ENCODE assay signal across 8 cellular contexts in genomic region chr22:24208012-24208749, GRCh38. TPM values are rescaled to one million over a fixed set of nuclear protein-coding genes. Genes with fewer than 3 reads are reported as not detected.
A peak's percentile ranks its signal among the peaks of the same experiment; 100 is the strongest.
DNase-seq lines count a peak whose midpoint lies in the region; ATAC-seq and TF ChIP-seq lines count a peak whose summit lies in the region.

No MANE protein-coding gene starts in this region.

- peaks cover 42% of the 10 kb centered on the region for H3K4me1 Mint-ChIP-seq in neural crest cell

- TF ChIP-seq POLR2A in HCT116 (IDR thresholded peaks at IDR 0.05; ENCODE audit: borderline replicate concordance, extremely low read depth, insufficient read depth, insufficient read length): no peak
- no peak for TF ChIP-seq POLR2A in esophagus muscularis mucosa (IDR thresholded peaks at IDR 0.05; ENCODE audit: low read depth)

- no peak overlapping the region for H3K4me3 Mint-ChIP-seq in neural crest cell

- no peak overlapping the region for H2AFZ ChIP-seq in HCT116 (ENCODE audit: low read depth, low read length, poor library complexity, severe bottlenecking)

- WGBS in esophagus muscularis mucosa: 3% methylated on average over 2 of the region's 2 CpGs

- H3K27ac ChIP-seq in HCT116 (ENCODE audit: low read depth, low read length): peak overlapping the region; percentile 100
- H3K27ac ChIP-seq in esophagus muscularis mucosa (replicated peaks in 1 of 4): peak overlapping the region; percentile 42 to 85 (median 79)

- peak overlapping the region; percentile 97 for H3K27ac Mint-ChIP-seq in neural crest cell (ENCODE audit: unreplicated experiment)

- peaks cover 3% of the 10 kb centered on the region for H3K27me3 Mint-ChIP-seq in neural crest cell (ENCODE audit: low read depth)

- TF ChIP-seq RAD21 in HCT116 (IDR thresholded peaks at IDR 0.05; ENCODE audit: low read depth): no peak

- H3K4me1 ChIP-seq in HCT116 (ENCODE audit: control insufficient read depth in 1 of 2, insufficient read depth in 2 of 2, low read length in 2 of 2) (peaks cover 71 to 82% of the 10 kb centered on the region in 2 experiments), esophagus muscularis mucosa (peaks cover 17 to 30% (median 23%) of the 10 kb centered on the region in 4 donors)

- H3K9ac ChIP-seq in HCT116 (ENCODE audit: low read length): peak overlapping the region; percentile 65

- H3K36me3 Mint-ChIP-seq in neural crest cell (ENCODE audit: low read depth): peaks cover 7% of the 10 kb centered on the region

- CTCF ChIA-PET in HCT116 (lab: Charles Lee): interaction anchor here (0.9 to 1.7 kb wide), 3 partner anchors 18 to 33 kb away, joined by 3 to 13 read pairs (median 3); no protein-coding TSS in a partner anchor

- no peak for TF ChIP-seq EP300 in esophagus muscularis mucosa (IDR thresholded peaks at IDR 0.05)

- RAD21 ChIA-PET in HCT116 (lab: Charles Lee; ENCODE audit: low non-redundant PET in 1 of 2, low total read pairs in 2 of 2, uncharacterized antibody in 2 of 2, unreplicated experiment in 2 of 2): no interaction called here

- H3K27me3 ChIP-seq in HCT116 (ENCODE audit: insufficient read depth, low read length) (no peaks in the 10 kb centered on the region), esophagus muscularis mucosa (no peaks in the 10 kb centered on the region)

- H3K4me3 ChIP-seq in HCT116 (replicated peaks in 1 of 2; ENCODE audit: low read depth in 1 of 2, low read length in 2 of 2) (peak overlapping the region in 1 of 2 experiments; percentile 26; a peak in 2 of 4 replicates), esophagus muscularis mucosa (no peak overlapping the region)

- peak overlapping the region; percentile 71 for H3K4me2 ChIP-seq in HCT116 (ENCODE audit: low read length)

- DNase-seq in HCT116 (ENCODE audit: low read depth, low spot score): peak; percentile 95
- peak; percentile 80 for DNase-seq in SKM-1 (lab: John Stamatoyannopoulos, UW; ENCODE audit: unreplicated experiment)
- DNase-seq in esophagus muscularis mucosa (ENCODE audit: extremely low spot score): no peak
- no peak for DNase-seq in neural crest cell (ENCODE audit: low read depth, low spot score)
- DNase-seq in NCI-H1694 (lab: John Stamatoyannopoulos, UW): no peak
- DNase-seq in central memory CD4-positive, alpha-beta T cell: no peak

- peaks cover 12% of the 10 kb centered on the region for H3K9me3 Mint-ChIP-seq in neural crest cell

- intact Hi-C loops in HCT116 (cut with micrococcal nuclease) (no loop called here), esophagus muscularis mucosa (cut with DNase I) (no loop called here)

- TF ChIP-seq CTCF in HCT116 (IDR thresholded peaks at IDR 0.05 in 2 of 3, conservative IDR thresholded peaks at IDR 0.05 in 1 of 3; ENCODE audit: borderline replicate concordance in 1 of 3, insufficient read depth in 1 of 3, low read depth in 2 of 3, low read length in 2 of 3) (no peak), esophagus muscularis mucosa (IDR thresholded peaks at IDR 0.05) (no peak), neural crest cell (conservative IDR thresholded peaks at IDR 0.05) (no peak)

- H3K79me2 ChIP-seq in HCT116 (ENCODE audit: insufficient read depth, low read length): no peaks in the 10 kb centered on the region

- no peaks in the 10 kb centered on the region for H3K9me3 ChIP-seq in HCT116 (ENCODE audit: control insufficient read depth in 1 of 2, insufficient read depth in 1 of 2, low read depth in 1 of 2, low read length in 2 of 2)
- peaks cover 0 to 6% (median 2%) of the 10 kb centered on the region in 4 donors for H3K9me3 ChIP-seq in esophagus muscularis mucosa

- H4K20me1 ChIP-seq in HCT116 (ENCODE audit: insufficient read depth): no peaks in the 10 kb centered on the region

- H3K36me3 ChIP-seq in HCT116 (ENCODE audit: control insufficient read depth in 1 of 2, insufficient read depth in 2 of 2, low read length in 2 of 2) (no peaks in the 10 kb centered on the region), esophagus muscularis mucosa (no peaks in the 10 kb centered on the region)

- peak; percentile 71 for ATAC-seq in HCT116
- ATAC-seq in activated CD4-positive, CD25-positive, alpha-beta regulatory T cell treated with anti-CD3 and anti-CD28 coated beads, Interleukin-2, amount 50 U/mL, for 24 hours: no peak
- ATAC-seq in HG03045 (IDR thresholded peaks at IDR 0.05; ENCODE audit: unreplicated experiment): no peak

- no peaks in the 10 kb centered on the region for H3K9me2 ChIP-seq in HCT116 (ENCODE audit: insufficient read depth)

- no TSS peak for BruUV-seq in HCT116 (replicated peaks; lab: Mats Ljungman, UMichigan)

- POLR2A ChIA-PET in HCT116 (lab: Charles Lee): interaction anchor here (1.0 to 1.2 kb wide), 2 partner anchors 10 to 17 kb away, joined by 3 to 4 read pairs; no protein-coding TSS in a partner anchor

TF ChIP-seq in HCT116, 20 proteins besides CTCF, POLR2A, EP300 and RAD21:
- no peak; the same call in 1 of the 2 replicates for TF ChIP-seq ELF1 (IDR thresholded peaks at IDR 0.05; ENCODE audit: borderline replicate concordance, low read depth)
- TF ChIP-seq ZBTB33 (IDR thresholded peaks at IDR 0.05; ENCODE audit: extremely low read depth, insufficient replicate concordance, low read length): no peak
- no peak for TF ChIP-seq REST (IDR thresholded peaks at IDR 0.05; ENCODE audit: low read depth)
- TF ChIP-seq CBX3 (IDR thresholded peaks at IDR 0.05; ENCODE audit: low read depth): peak; percentile 51; the same call in 1 of the 2 replicates
- TF ChIP-seq MAX (IDR thresholded peaks at IDR 0.05): no peak
- TF ChIP-seq CEBPB (IDR thresholded peaks at IDR 0.05; ENCODE audit: low read depth): peak; percentile 99
- peak; percentile 88 for TF ChIP-seq JUND (IDR thresholded peaks at IDR 0.05)
- TF ChIP-seq SP1 (IDR thresholded peaks at IDR 0.05; ENCODE audit: low read depth): peak; percentile 91
- TF ChIP-seq EGR1 (IDR thresholded peaks at IDR 0.05; ENCODE audit: low read depth): peak; percentile 33; the same call in 1 of the 2 replicates
- TF ChIP-seq SIN3A (IDR thresholded peaks at IDR 0.05; ENCODE audit: low read depth): 0 out of 2 replicates have a peak, but pooled peaks have one; percentile 62
- TF ChIP-seq FOSL1 (IDR thresholded peaks at IDR 0.05; ENCODE audit: low read depth): peak; percentile 88
- TF ChIP-seq TCF7L2 (IDR thresholded peaks at IDR 0.05; ENCODE audit: borderline replicate concordance, extremely low read depth, insufficient read depth, insufficient read length): peak; percentile 85
- 0 out of 2 replicates have a peak, but pooled peaks have one; percentile 45 for TF ChIP-seq POLR2AphosphoS5 (IDR thresholded peaks at IDR 0.05; ENCODE audit: low read depth, low read length)
TF ChIP-seq in HCT116: peak in this region for 9.

RNA-seq across cellular contexts. Expression of gene SUSD2, which starts 26.9 kb away (rescaled TPM):
- total RNA-seq in HCT116 (2021; ENCODE audit: unreplicated experiment) (6.6 TPM), esophagus muscularis mucosa (1 to 10 TPM; 3.3 to 10.0 (median 4.2) TPM), neural crest cell (0.37 and 0.66 TPM in 2 replicates)
- 9.6 and 10.3 TPM in 2 replicates for polyA plus RNA-seq in HCT116 (2012)

RNA-seq across cellular contexts. Expression of gene GGT5, which starts 36.7 kb away (rescaled TPM):
- 0.57 TPM for total RNA-seq in HCT116 (2021; ENCODE audit: unreplicated experiment)
- 0.14 and 0.42 TPM in 2 replicates for polyA plus RNA-seq in HCT116 (2012)
- total RNA-seq in esophagus muscularis mucosa: 10 to 100 TPM; 15.4 to 59.2 (median 37.2) TPM
- total RNA-seq in neural crest cell: 0.56 and 0.59 TPM in 2 replicates

Comparison
In these comparisons a context has a peak if more than half of its experiments do, and no peak if none do; other contexts are left out.
1. DNase-seq: peak in HCT116 (single experiment) and SKM-1 (single experiment); none in esophagus muscularis mucosa (single experiment), neural crest cell (single experiment), NCI-H1694 (single experiment) and central memory CD4-positive, alpha-beta T cell (single experiment).
2. RNA of gene GGT5, which starts 36.7 kb away (total RNA-seq): 15.4 to 59.2 TPM in esophagus muscularis mucosa; 0.57 TPM in HCT116 (single experiment) and 0.56 to 0.59 TPM in neural crest cell; every median in the first group is over 10 times any median in the second.